ENCODE assay signal across 11 cellular contexts in the genomic region with DNA sequence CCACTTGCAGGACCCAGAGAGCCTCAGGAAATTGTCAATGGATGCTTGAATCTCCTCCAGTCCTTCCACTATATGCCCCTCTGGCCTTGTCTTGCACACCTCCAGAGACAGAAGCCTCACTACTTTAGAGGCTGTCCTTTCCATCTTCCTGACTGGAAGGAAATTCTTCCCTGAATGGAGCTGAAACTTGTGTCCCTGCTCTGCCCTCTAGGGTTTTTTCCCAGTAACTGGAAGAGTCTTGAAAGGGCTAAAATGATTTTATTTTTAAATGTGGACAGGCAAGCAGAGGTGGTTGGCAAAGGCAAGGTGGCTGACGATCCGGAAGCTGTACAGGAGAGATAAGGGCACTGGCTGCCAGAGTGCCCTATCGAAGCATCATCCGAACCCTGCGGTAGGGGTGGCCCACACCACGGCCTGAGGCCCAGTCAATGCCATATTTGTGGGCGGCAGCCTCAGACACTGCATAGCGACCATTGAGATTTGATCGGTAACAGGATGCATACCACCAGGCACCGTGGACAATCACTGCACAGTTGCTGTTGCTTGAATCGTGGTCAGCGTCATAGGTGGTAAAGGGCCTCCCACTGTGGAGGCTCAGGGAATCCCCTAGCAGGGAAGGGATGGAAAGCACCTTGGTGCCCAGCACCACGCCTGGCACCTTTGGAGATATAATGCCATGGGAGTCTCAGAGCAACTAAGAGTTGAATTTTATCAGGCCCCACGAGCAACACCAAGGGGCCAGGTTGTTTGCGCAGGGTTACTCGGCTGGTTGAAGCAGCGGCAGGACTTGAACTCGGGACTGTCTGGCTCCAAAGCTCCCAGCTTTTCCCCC. TPM values are rescaled to one million over a fixed set of nuclear protein-coding genes. Genes with fewer than 3 reads are reported as not detected.
A peak's percentile ranks its signal among the peaks of the same experiment; 100 is the strongest.
DNase-seq lines count a peak whose midpoint lies in the region; FAIRE-seq and TF ChIP-seq lines count a peak whose summit lies in the region.
"Had no signal": no experiment of that assay in that cellular context is flagged by ENCODE, and none has a peak within 500 bp of the region (broad histone marks: within the 10 kb centered on the region; RNA-seq: fewer than 3 reads in every experiment).

No MANE protein-coding gene starts in this region.

- H3K18ac ChIP-seq in H1 (ENCODE audit: extremely low read depth, low read length): no peak overlapping the region

- H3K4me2 ChIP-seq in H1 (ENCODE audit: insufficient read depth in 1 of 2, low read depth in 2 of 2, low read length in 2 of 2): no peak overlapping the region

- no peak for TF ChIP-seq POLR2A in H1 (IDR thresholded peaks at IDR 0.05; ENCODE audit: control extremely low read depth in 1 of 2, low read depth in 2 of 2, low read length in 2 of 2)

- POLR2A ChIA-PET in H1 (lab: Charles Lee; ENCODE audit: partially characterized antibody): interaction anchor here (0.6 to 5.0 kb wide), 11 partner anchors 10 to 372 kb away, joined by 3 to 14 read pairs (median 4); partner anchors contain the start of genes CD164L2 and SYTL1

- TF ChIP-seq RAD21 in H1 (IDR thresholded peaks at IDR 0.05 in 1 of 2, conservative IDR thresholded peaks at IDR 0.05 in 1 of 2; ENCODE audit: low read depth in 2 of 2, low read length in 2 of 2): peak; percentile 21 to 58; a peak in 3 of 4 replicates

- H3K36me3 ChIP-seq in NT2/D1 (ENCODE audit: insufficient read depth, insufficient read length, low read length) (no peaks in the 10 kb centered on the region), H1 (ENCODE audit: control insufficient read depth in 2 of 4, insufficient read depth in 4 of 4, low read length in 3 of 4) (no peaks in the 10 kb centered on the region)

- no peak overlapping the region for H3K4ac ChIP-seq in H1 (replicated peaks; ENCODE audit: insufficient read length, low read depth, low read length)

- H3K4me1 ChIP-seq in NT2/D1 (ENCODE audit: insufficient read depth, insufficient read length): peaks cover 27% of the 10 kb centered on the region
- H3K4me1 ChIP-seq in H1 (replicated peaks in 1 of 4; ENCODE audit: control insufficient read depth in 3 of 4, insufficient read depth in 4 of 4, low read length in 3 of 4): peaks cover 3 to 15% (median 6%) of the 10 kb centered on the region in 4 experiments

- H2AK5ac ChIP-seq in H1 (ENCODE audit: low read depth, low read length): no peak overlapping the region

- H4K8ac ChIP-seq in H1 (ENCODE audit: extremely low read depth, insufficient read depth, low read length): no peak overlapping the region

- H3K23me2 ChIP-seq in H1 (ENCODE audit: low read depth, low read length): peaks cover 2% of the 10 kb centered on the region; the same call in 1 of the 2 replicates

- no peak overlapping the region for H3K4me3 ChIP-seq in NT2/D1 (ENCODE audit: insufficient read length, low read depth)
- no peak overlapping the region for H3K4me3 ChIP-seq in H1 (ENCODE audit: extremely low read depth in 1 of 4, insufficient read depth in 2 of 4, low read depth in 3 of 4, low read length in 4 of 4)
- H3K4me3 ChIP-seq: sigmoid colon had no signal

- H4K20me1 ChIP-seq in H1 (replicated peaks in 1 of 2; ENCODE audit: control insufficient read depth in 1 of 2, insufficient read depth in 2 of 2, low read length in 2 of 2): peaks cover 0 to 2% of the 10 kb centered on the region in 2 experiments

- peak in 2 of 3 experiments; percentile 45 to 53; a peak in 2 of 4 replicates for TF ChIP-seq CTCF in H1 (IDR thresholded peaks at IDR 0.05; ENCODE audit: control extremely low read depth in 1 of 3, insufficient read depth in 1 of 3, low read depth in 1 of 3, low read length in 3 of 3)
- TF ChIP-seq CTCF in osteocyte (IDR thresholded peaks at IDR 0.05): peak; percentile 39

- no peak overlapping the region for H3K27ac Mint-ChIP-seq in osteocyte (ENCODE audit: unreplicated experiment)

- H3K27me3 Mint-ChIP-seq in osteocyte (ENCODE audit: unreplicated experiment): no peaks in the 10 kb centered on the region

- CTCF ChIA-PET in H1 (lab: Charles Lee; ENCODE audit: partially characterized antibody): interaction anchor here (0.7 to 28.8 kb wide), 23 partner anchors 8 to 266 kb away, joined by 3 to 625 read pairs (median 4); partner anchors contain the start of genes CD164L2, FCN3 and GPR3

- H3K79me2 ChIP-seq in H1 (ENCODE audit: control insufficient read depth in 1 of 2, insufficient read depth in 2 of 2, low read length in 2 of 2): no peaks in the 10 kb centered on the region

- no peak overlapping the region for H3K4me3 Mint-ChIP-seq in osteocyte (ENCODE audit: unreplicated experiment)

- no peaks in the 10 kb centered on the region for H3K36me3 Mint-ChIP-seq in osteocyte (ENCODE audit: unreplicated experiment)

- TF ChIP-seq EP300 in H1 (IDR thresholded peaks at IDR 0.05; ENCODE audit: borderline replicate concordance in 1 of 2, low read depth in 2 of 2, low read length in 2 of 2): no peak

- no peak overlapping the region for H3K27ac ChIP-seq in H1 (ENCODE audit: low read depth, low read length)

- H2BK120ac ChIP-seq in H1 (replicated peaks; ENCODE audit: low read depth, low read length): no peak overlapping the region

- H3K27me3 ChIP-seq in NT2/D1 (ENCODE audit: insufficient read depth, insufficient read length) (no peaks in the 10 kb centered on the region), H1 (replicated peaks in 1 of 4; ENCODE audit: control insufficient read depth in 3 of 4, extremely low read depth in 1 of 4, insufficient read depth in 3 of 4, low read length in 3 of 4) (no peaks in the 10 kb centered on the region)
- H3K27me3 ChIP-seq: sigmoid colon had no signal

- H2BK12ac ChIP-seq in H1 (ENCODE audit: low read depth, low read length): no peak overlapping the region

- no peak overlapping the region for H4K91ac ChIP-seq in H1 (replicated peaks; ENCODE audit: insufficient read length, low read length)

- WGBS in H1 (ENCODE audit: extremely low coverage in 1 of 2, insufficient coverage in 1 of 2, insufficient read length in 1 of 2, insufficient replicate concordance in 2 of 2, low coverage in 1 of 2, low lambda C conversion rate in 2 of 2, missing lambda C conversion rate in 1 of 2), 2 experiments: 86% methylated on average over 18 of the region's 18 CpGs; no CpG with 5 or more reads in 1 of the 2 experiments

- no peak overlapping the region for H3K56ac ChIP-seq in H1 (replicated peaks; ENCODE audit: insufficient read length, low read depth, low read length)

- H3K9ac ChIP-seq in NT2/D1 (ENCODE audit: insufficient read length, low read depth) (peak overlapping the region; percentile 47), H1 (replicated peaks in 1 of 4; ENCODE audit: extremely low read depth in 1 of 4, low read depth in 3 of 4, low read length in 3 of 4) (no peak overlapping the region; a peak in 1 of 7 replicates)

- no peak for FAIRE-seq in H1 (lab: Jason Lieb, UNC)

- H2AFZ ChIP-seq in H1 (ENCODE audit: low read length): no peak overlapping the region

- H2BK20ac ChIP-seq in H1 (ENCODE audit: low read length): no peak overlapping the region

- no peak overlapping the region for H2BK5ac ChIP-seq in H1 (ENCODE audit: low read depth, low read length)

- H4K5ac ChIP-seq in H1 (ENCODE audit: insufficient read length, low read depth, low read length): no peak overlapping the region

- H3K79me1 ChIP-seq in H1 (ENCODE audit: low read depth, low read length): no peaks in the 10 kb centered on the region

- H3K9me3 ChIP-seq in NT2/D1 (ENCODE audit: insufficient read depth, low read length) (no peaks in the 10 kb centered on the region), H1 (ENCODE audit: insufficient read depth in 2 of 2, low read depth in 1 of 2, low read length in 1 of 2) (no peaks in the 10 kb centered on the region)
- H3K9me3 ChIP-seq: sigmoid colon had no signal

- H3K4me1 Mint-ChIP-seq in osteocyte (ENCODE audit: unreplicated experiment): peaks cover 25% of the 10 kb centered on the region

- H3K23ac ChIP-seq in H1 (ENCODE audit: insufficient read length): no peak overlapping the region

- no peak overlapping the region for H2BK15ac ChIP-seq in H1 (ENCODE audit: low read length)

- H3K14ac ChIP-seq in H1 (ENCODE audit: insufficient read length): no peak overlapping the region

- no peaks in the 10 kb centered on the region for H3K9me3 Mint-ChIP-seq in osteocyte (ENCODE audit: unreplicated experiment)

- DNase-seq in EH (ENCODE audit: low read depth) (peak; percentile 42), NT2/D1 (ENCODE audit: low read depth, low spot score) (no peak), H1 (ENCODE audit: low read depth in 1 of 2, low spot score in 2 of 2) (no peak), osteocyte (ENCODE audit: extremely low spot score, unreplicated experiment) (no peak), NCI-H187 treated with DMSO at 0.1 percent for 48 hours (lab: John Stamatoyannopoulos, UW) (no peak), D341Med (ENCODE audit: low spot score) (no peak)
- DNase-seq in activated T-cell treated with anti-CD3 and anti-CD28 coated beads, Interleukin-2, amount 50 U/mL, for 1 hour: no peak
- DNase-seq: activated gamma-delta T cell, NCI-H1048, sigmoid colon had no signal

RNA-seq across cellular contexts. Expression of gene MAP3K6, which starts 2.3 kb away (rescaled TPM):
- 7.6 and 11.2 TPM in 2 replicates for total RNA-seq in H1 (2021; fragmentation: NEBNext Ultra II Directional; extraction: Animal tissue kit (Norgen Biotek cat#: 25700))
- polyA plus RNA-seq in H1 (2011; rRNA removed): 7.4 and 10.3 TPM in 2 replicates
- 6.7 TPM for polyA plus RNA-seq in H1 (2011; cell fraction: cytosol; rRNA removed)
- 40.8 TPM for polyA plus RNA-seq in H1 (2011; cell fraction: nucleus; rRNA removed)
- 8.5 to 12.5 TPM (median 9.7 TPM) in 4 replicates for polyA plus RNA-seq in H1 (2012, experiment 1 of 2)
- 9.5 TPM for polyA plus RNA-seq in H1 (2012, experiment 2 of 2)
- 10.9 TPM for polyA plus RNA-seq in H1 (2013, experiment 1 of 2)
- 10.7 TPM for polyA plus RNA-seq in H1 (2013, experiment 2 of 2)
- polyA minus RNA-seq in H1 (2011; rRNA and poly(A)+ RNA removed): 4.6 and 5.6 TPM in 2 replicates
- 2.6 TPM for polyA minus RNA-seq in H1 (2011; cell fraction: cytosol; rRNA and poly(A)+ RNA removed)
- polyA minus RNA-seq in H1 (2011; cell fraction: nucleus; rRNA and poly(A)+ RNA removed): 11.6 TPM
- 43.0 and 48.2 TPM in 2 replicates for total RNA-seq in osteocyte

RNA-seq across cellular contexts. Expression of gene FCN3, which starts 5.5 kb away (rescaled TPM):
- total RNA-seq in H1 (2021; fragmentation: NEBNext Ultra II Directional; extraction: Animal tissue kit (Norgen Biotek cat#: 25700)): 0.30 TPM in 1 of 2 replicates, not detected in the other
- 0.35 and 0.57 TPM in 2 replicates for polyA plus RNA-seq in H1 (2011; rRNA removed)
- polyA plus RNA-seq in H1 (2011; cell fraction: cytosol; rRNA removed): 0.32 TPM
- 0.90 TPM for polyA plus RNA-seq in H1 (2011; cell fraction: nucleus; rRNA removed)
- 0.28 to 0.78 TPM (median 0.40 TPM) in 3 of 4 replicates, not detected in the other for polyA plus RNA-seq in H1 (2012, experiment 1 of 2)
- polyA plus RNA-seq in H1 (2012, experiment 2 of 2): not detected
- polyA plus RNA-seq in H1 (2013, experiment 1 of 2): 0.47 TPM
- 0.28 TPM for polyA plus RNA-seq in H1 (2013, experiment 2 of 2)
- not detected in 2 replicates for polyA minus RNA-seq in H1 (2011; rRNA and poly(A)+ RNA removed)
- not detected for polyA minus RNA-seq in H1 (2011; cell fraction: cytosol; rRNA and poly(A)+ RNA removed)
- not detected for polyA minus RNA-seq in H1 (2011; cell fraction: nucleus; rRNA and poly(A)+ RNA removed)
- not detected in 2 replicates for total RNA-seq in osteocyte

RNA-seq across cellular contexts. Expression of gene CD164L2, which starts 14.0 kb away (rescaled TPM):
- total RNA-seq in H1 (2021; fragmentation: NEBNext Ultra II Directional; extraction: Animal tissue kit (Norgen Biotek cat#: 25700)): 3.3 and 3.8 TPM in 2 replicates
- polyA plus RNA-seq in H1 (2011; rRNA removed): 3.3 and 5.5 TPM in 2 replicates
- 6.5 TPM for polyA plus RNA-seq in H1 (2011; cell fraction: cytosol; rRNA removed)
- 26.5 TPM for polyA plus RNA-seq in H1 (2011; cell fraction: nucleus; rRNA removed)
- 3.0 to 4.1 TPM (median 3.4 TPM) in 4 replicates for polyA plus RNA-seq in H1 (2012, experiment 1 of 2)
- 2.5 TPM for polyA plus RNA-seq in H1 (2012, experiment 2 of 2)
- polyA plus RNA-seq in H1 (2013, experiment 1 of 2): 1.9 TPM
- 1.7 TPM for polyA plus RNA-seq in H1 (2013, experiment 2 of 2)
- polyA minus RNA-seq in H1 (2011; rRNA and poly(A)+ RNA removed): 0.63 and 1.5 TPM in 2 replicates
- not detected for polyA minus RNA-seq in H1 (2011; cell fraction: cytosol; rRNA and poly(A)+ RNA removed)
- polyA minus RNA-seq in H1 (2011; cell fraction: nucleus; rRNA and poly(A)+ RNA removed): 3.1 TPM
- total RNA-seq in osteocyte: not detected in 2 replicates
- total RNA-seq: sigmoid colon, temporal lobe had no signal

RNA-seq across cellular contexts. Expression of gene GPR3, which starts 23.3 kb away (rescaled TPM):
- 9.4 and 9.9 TPM in 2 replicates for total RNA-seq in H1 (2021; fragmentation: NEBNext Ultra II Directional; extraction: Animal tissue kit (Norgen Biotek cat#: 25700))
- polyA plus RNA-seq in H1 (2011; rRNA removed): 26.5 and 34.9 TPM in 2 replicates
- 13.5 TPM for polyA plus RNA-seq in H1 (2011; cell fraction: cytosol; rRNA removed)
- 21.1 TPM for polyA plus RNA-seq in H1 (2011; cell fraction: nucleus; rRNA removed)
- polyA plus RNA-seq in H1 (2012, experiment 1 of 2): 9.0 to 9.9 TPM (median 9.4 TPM) in 4 replicates
- polyA plus RNA-seq in H1 (2012, experiment 2 of 2): 11.8 TPM
- polyA plus RNA-seq in H1 (2013, experiment 1 of 2): 27.7 TPM
- polyA plus RNA-seq in H1 (2013, experiment 2 of 2): 27.2 TPM
- 15.8 and 16.7 TPM in 2 replicates for polyA minus RNA-seq in H1 (2011; rRNA and poly(A)+ RNA removed)
- 7.1 TPM for polyA minus RNA-seq in H1 (2011; cell fraction: cytosol; rRNA and poly(A)+ RNA removed)
- 9.1 TPM for polyA minus RNA-seq in H1 (2011; cell fraction: nucleus; rRNA and poly(A)+ RNA removed)
- 0.50 and 0.56 TPM in 2 replicates for total RNA-seq in osteocyte

RNA-seq across cellular contexts. Expression of gene SYTL1, which starts 27.3 kb away (rescaled TPM):
- total RNA-seq in H1 (2021; fragmentation: NEBNext Ultra II Directional; extraction: Animal tissue kit (Norgen Biotek cat#: 25700)): 6.4 and 8.8 TPM in 2 replicates
- polyA plus RNA-seq in H1 (2011; rRNA removed): 19.5 and 33.8 TPM in 2 replicates
- polyA plus RNA-seq in H1 (2011; cell fraction: cytosol; rRNA removed): 14.6 TPM
- polyA plus RNA-seq in H1 (2011; cell fraction: nucleus; rRNA removed): 63.0 TPM
- polyA plus RNA-seq in H1 (2012, experiment 1 of 2): 4.0 to 13.1 TPM (median 10.8 TPM) in 4 replicates
- polyA plus RNA-seq in H1 (2012, experiment 2 of 2): 6.3 TPM
- 8.5 TPM for polyA plus RNA-seq in H1 (2013, experiment 1 of 2)
- polyA plus RNA-seq in H1 (2013, experiment 2 of 2): 8.4 TPM
- polyA minus RNA-seq in H1 (2011; rRNA and poly(A)+ RNA removed): 2.9 and 5.0 TPM in 2 replicates
- 5.7 TPM for polyA minus RNA-seq in H1 (2011; cell fraction: cytosol; rRNA and poly(A)+ RNA removed)
- 13.1 TPM for polyA minus RNA-seq in H1 (2011; cell fraction: nucleus; rRNA and poly(A)+ RNA removed)
- 0.46 and 0.97 TPM in 2 replicates for total RNA-seq in osteocyte
